Comparison of ENCODE assay signal across 21 cellular contexts in the genomic region with DNA sequence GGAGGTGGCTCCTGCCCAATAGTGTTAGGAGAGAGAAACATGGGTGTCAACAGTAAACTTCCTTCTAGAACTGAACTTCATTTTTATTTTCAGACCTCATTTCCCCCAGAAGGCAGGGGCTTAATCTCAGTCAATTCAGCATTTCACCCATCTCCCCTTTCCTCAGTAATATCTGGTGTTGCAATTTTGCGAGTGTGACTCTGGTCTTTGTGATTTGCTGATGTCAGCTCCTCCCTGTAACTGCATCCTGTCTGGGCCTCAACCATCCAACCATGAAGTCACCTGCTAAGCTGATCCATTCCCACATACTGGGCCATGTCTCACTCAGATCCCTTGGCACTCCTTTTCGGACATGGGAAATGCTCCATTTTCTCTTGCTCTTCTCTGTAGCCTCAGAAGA. TPM values are rescaled to one million over a fixed set of nuclear protein-coding genes. Genes with fewer than 3 reads are reported as not detected.
DNase-seq lines count a peak whose midpoint lies in the region; ATAC-seq and TF ChIP-seq lines count a peak whose summit lies in the region.
"Had no signal": no experiment of that assay in that cellular context is flagged by ENCODE, and none has a peak within 500 bp of the region (broad histone marks: within the 10 kb centered on the region; RNA-seq: fewer than 3 reads in every experiment).

No MANE protein-coding gene starts in this region.

- H3K27ac Mint-ChIP-seq in activated CD8-positive, alpha-beta memory T cell treated with anti-CD3 and anti-CD28 coated beads, Interleukin-2, amount 10 ng/mL, durations not matched to agents 7 days and 5 days = no peak overlapping the region
- peak overlapping the region; percentile 55 for H3K27ac Mint-ChIP-seq in dendritic cell treated with granulocyte-macrophage colony-stimulating factor and Interleukin-4, amounts not matched to agents 40 ng/mL and 50 ng/mL, for 4 days
- peak overlapping the region; percentile 25 for H3K27ac Mint-ChIP-seq in stimulated activated memory B cell treated with anti-CD40 and anti-IgM and Interleukin-4, amounts not matched to agents 10 μg/mL and 1 μg/mL and 100 μg/mL, for 72 hours
- H3K27ac Mint-ChIP-seq: stimulated activated naive B cell treated with anti-CD40 and anti-IgM and Interleukin-4, amounts not matched to agents 10 μg/mL and 1 μg/mL and 100 μg/mL, for 72 hours; WTC11 had no signal

- peak; percentile 40 for DNase-seq in activated CD8-positive, alpha-beta memory T cell treated with anti-CD3 and anti-CD28 coated beads, Interleukin-2, amount 10 ng/mL, durations not matched to agents 7 days and 5 days
- DNase-seq in activated CD8-positive, alpha-beta memory T cell treated with anti-CD3 and anti-CD28 coated beads, Interleukin-2, amount 50 U/mL, for 4 hours = no peak
- DNase-seq in NCI-H69 (lab: John Stamatoyannopoulos, UW) (peak; percentile 1), GM10248 (ENCODE audit: extremely low spot score) (no peak), NCI-H2227 (lab: John Stamatoyannopoulos, UW; ENCODE audit: unreplicated experiment) (no peak)
- DNase-seq: brain microvascular endothelial cell; foreskin fibroblast; H7; MG63; naive B cell; NCI-H146; SHP77; sigmoid colon; stimulated activated naive B cell treated with anti-CD40 and anti-IgM and Interleukin-4, amounts not matched to agents 10 μg/mL and 1 μg/mL and 100 μg/mL, for 72 hours; thyroid gland had no signal

- TF ChIP-seq CTCF in GM10248 (IDR thresholded peaks at IDR 0.05; ENCODE audit: control extremely low read depth, extremely low read depth, low read depth, missing control alignments) = no peak

- CTCF ChIA-PET in activated CD8-positive, alpha-beta memory T cell treated with anti-CD3 and anti-CD28 coated beads, Interleukin-2, amount 10 ng/mL, durations not matched to agents 7 days and 5 days (lab: Charles Lee) = interaction anchor here (1.1 to 5.2 kb wide), 5 partner anchors 12 to 99 kb away, joined by 3 to 27 read pairs (median 7); partner anchors contain the start of gene CCR4
- CTCF ChIA-PET in GM10248 (lab: Yijun Ruan, JAX) = interaction anchor here (0.9 to 2.7 kb wide), 4 partner anchors 11 to 94 kb away, joined by 3 to 10 read pairs (median 6); no protein-coding TSS in a partner anchor

- H3K27me3 Mint-ChIP-seq in activated CD8-positive, alpha-beta memory T cell treated with anti-CD3 and anti-CD28 coated beads, Interleukin-2, amount 10 ng/mL, durations not matched to agents 7 days and 5 days = no peaks in the 10 kb centered on the region
- H3K27me3 Mint-ChIP-seq in dendritic cell treated with granulocyte-macrophage colony-stimulating factor and Interleukin-4, amounts not matched to agents 40 ng/mL and 50 ng/mL, for 4 days = peaks cover 3% of the 10 kb centered on the region
- H3K27me3 Mint-ChIP-seq in stimulated activated memory B cell treated with anti-CD40 and anti-IgM and Interleukin-4, amounts not matched to agents 10 μg/mL and 1 μg/mL and 100 μg/mL, for 72 hours = no peaks in the 10 kb centered on the region

- H3K4me1 Mint-ChIP-seq in activated CD8-positive, alpha-beta memory T cell treated with anti-CD3 and anti-CD28 coated beads, Interleukin-2, amount 10 ng/mL, durations not matched to agents 7 days and 5 days = peaks cover 56% of the 10 kb centered on the region
- H3K4me1 Mint-ChIP-seq in dendritic cell treated with granulocyte-macrophage colony-stimulating factor and Interleukin-4, amounts not matched to agents 40 ng/mL and 50 ng/mL, for 4 days (ENCODE audit: low read depth) = peaks cover 37% of the 10 kb centered on the region
- H3K4me1 Mint-ChIP-seq in stimulated activated memory B cell treated with anti-CD40 and anti-IgM and Interleukin-4, amounts not matched to agents 10 μg/mL and 1 μg/mL and 100 μg/mL, for 72 hours = peaks cover 19% of the 10 kb centered on the region
- H3K4me1 Mint-ChIP-seq: WTC11 had no signal

- no peaks in the 10 kb centered on the region for H3K9me3 Mint-ChIP-seq in activated CD8-positive, alpha-beta memory T cell treated with anti-CD3 and anti-CD28 coated beads, Interleukin-2, amount 10 ng/mL, durations not matched to agents 7 days and 5 days (ENCODE audit: low read depth)
- no peaks in the 10 kb centered on the region for H3K9me3 Mint-ChIP-seq in dendritic cell treated with granulocyte-macrophage colony-stimulating factor and Interleukin-4, amounts not matched to agents 40 ng/mL and 50 ng/mL, for 4 days
- no peaks in the 10 kb centered on the region for H3K9me3 Mint-ChIP-seq in stimulated activated memory B cell treated with anti-CD40 and anti-IgM and Interleukin-4, amounts not matched to agents 10 μg/mL and 1 μg/mL and 100 μg/mL, for 72 hours
- H3K9me3 Mint-ChIP-seq: naive B cell; stimulated activated naive B cell treated with anti-CD40 and anti-IgM and Interleukin-4, amounts not matched to agents 10 μg/mL and 1 μg/mL and 100 μg/mL, for 72 hours; WTC11 had no signal

- POLR2A ChIA-PET in GM10248 (lab: Yijun Ruan, JAX) = no interaction called here

- intact Hi-C loops in dendritic cell treated with granulocyte-macrophage colony-stimulating factor and Interleukin-4, amounts not matched to agents 40 ng/mL and 50 ng/mL, for 4 days (cut with micrococcal nuclease) = no loop called here

- no peak for ATAC-seq in activated CD8-positive, alpha-beta memory T cell treated with anti-CD3 and anti-CD28 coated beads, Interleukin-2, amount 10 ng/mL, durations not matched to agents 7 days and 5 days
- ATAC-seq in stimulated activated memory B cell treated with anti-CD40 and anti-IgM and Interleukin-4, amounts not matched to agents 10 μg/mL and 1 μg/mL and 100 μg/mL, for 72 hours = no peak
- no peak for ATAC-seq in GM19463 (IDR thresholded peaks at IDR 0.05; ENCODE audit: unreplicated experiment)
- ATAC-seq: stimulated activated naive B cell treated with anti-CD40 and anti-IgM and Interleukin-4, amounts not matched to agents 10 μg/mL and 1 μg/mL and 100 μg/mL, for 72 hours; WTC11 had no signal

- H3K4me3 Mint-ChIP-seq in activated CD8-positive, alpha-beta memory T cell treated with anti-CD3 and anti-CD28 coated beads, Interleukin-2, amount 10 ng/mL, durations not matched to agents 7 days and 5 days = no peak overlapping the region
- H3K4me3 Mint-ChIP-seq in dendritic cell treated with granulocyte-macrophage colony-stimulating factor and Interleukin-4, amounts not matched to agents 40 ng/mL and 50 ng/mL, for 4 days = no peak overlapping the region
- no peak overlapping the region for H3K4me3 Mint-ChIP-seq in stimulated activated memory B cell treated with anti-CD40 and anti-IgM and Interleukin-4, amounts not matched to agents 10 μg/mL and 1 μg/mL and 100 μg/mL, for 72 hours
- H3K4me3 Mint-ChIP-seq: naive B cell; stimulated activated naive B cell treated with anti-CD40 and anti-IgM and Interleukin-4, amounts not matched to agents 10 μg/mL and 1 μg/mL and 100 μg/mL, for 72 hours; WTC11 had no signal

- peaks cover 10% of the 10 kb centered on the region for H3K36me3 Mint-ChIP-seq in activated CD8-positive, alpha-beta memory T cell treated with anti-CD3 and anti-CD28 coated beads, Interleukin-2, amount 10 ng/mL, durations not matched to agents 7 days and 5 days
- no peaks in the 10 kb centered on the region for H3K36me3 Mint-ChIP-seq in dendritic cell treated with granulocyte-macrophage colony-stimulating factor and Interleukin-4, amounts not matched to agents 40 ng/mL and 50 ng/mL, for 4 days (ENCODE audit: low read depth)
- no peaks in the 10 kb centered on the region for H3K36me3 Mint-ChIP-seq in stimulated activated memory B cell treated with anti-CD40 and anti-IgM and Interleukin-4, amounts not matched to agents 10 μg/mL and 1 μg/mL and 100 μg/mL, for 72 hours
- H3K36me3 Mint-ChIP-seq: naive B cell; stimulated activated naive B cell treated with anti-CD40 and anti-IgM and Interleukin-4, amounts not matched to agents 10 μg/mL and 1 μg/mL and 100 μg/mL, for 72 hours; WTC11 had no signal

RNA-seq across cellular contexts. Expression of gene CCR4, which starts 24.4 kb away (rescaled TPM):
- 10 to 100 TPM; 22.8 to 42.1 TPM for total RNA-seq in activated CD8-positive, alpha-beta memory T cell treated with anti-CD3 and anti-CD28 coated beads, Interleukin-2, amount 10 ng/mL, durations not matched to agents 7 days and 5 days
- total RNA-seq: H7, NCI-H460, osteocyte had no signal

Comparison
In these comparisons a context has a peak if more than half of its experiments do, and no peak if none do; other contexts are left out.
1. DNase-seq: peak in activated CD8-positive, alpha-beta memory T cell treated with anti-CD3 and anti-CD28 coated beads, Interleukin-2, amount 10 ng/mL, durations not matched to agents 7 days and 5 days (single experiment) and NCI-H69 (single experiment); none in activated CD8-positive, alpha-beta memory T cell treated with anti-CD3 and anti-CD28 coated beads, Interleukin-2, amount 50 U/mL, for 4 hours (single experiment), GM10248 (single experiment) and NCI-H2227 (single experiment).